In the genomic region with DNA sequence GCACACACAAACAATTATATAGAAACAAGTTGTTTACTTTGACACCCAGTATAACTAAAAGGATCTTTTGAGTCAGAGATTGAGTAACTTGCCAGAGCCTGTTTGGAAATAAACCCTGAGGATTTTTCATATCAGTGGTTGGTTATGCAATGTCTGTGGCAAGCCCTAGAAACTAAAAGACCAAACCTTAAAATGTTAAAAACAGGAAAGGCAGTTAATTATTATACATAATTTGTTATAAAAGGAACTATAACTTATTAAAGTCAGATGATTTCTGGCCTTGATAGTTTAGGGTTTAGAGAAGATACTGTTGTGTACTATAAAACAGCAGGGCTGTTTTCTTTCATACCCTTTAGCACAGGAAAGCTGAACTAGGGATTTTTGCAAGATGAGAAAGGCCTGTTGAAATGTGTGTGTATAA, we compare ENCODE assay signal across 11 cellular contexts. TPM values are rescaled to one million over a fixed set of nuclear protein-coding genes. Genes with fewer than 3 reads are reported as not detected.
DNase-seq lines count a peak whose midpoint lies in the region; ATAC-seq and TF ChIP-seq lines count a peak whose summit lies in the region.
"Had no signal": no experiment of that assay in that cellular context is flagged by ENCODE, and none has a peak within 500 bp of the region (broad histone marks: within the 10 kb centered on the region; RNA-seq: fewer than 3 reads in every experiment).

No MANE protein-coding gene starts in this region.

- TF ChIP-seq CTCF in RWPE2 (IDR thresholded peaks at IDR 0.05; ENCODE audit: poor library complexity, severe bottlenecking), result no peak

- no peak overlapping the region for H3K4ac ChIP-seq in trophoblast cell (ENCODE audit: low read depth, low read length)

- ATAC-seq in RWPE2 (ENCODE audit: low read depth) (peak; percentile 81), HG03378 (IDR thresholded peaks at IDR 0.05; ENCODE audit: unreplicated experiment) (no peak)
- ATAC-seq: stimulated activated effector memory CD8-positive, alpha-beta T cell treated with anti-CD3 and anti-CD28 coated beads, Interleukin-12 subunit alpha, Interleukin-12 subunit beta, amount 100 ng/mL, for 72 hours had no signal

- H3K4me3 ChIP-seq in RWPE2 (ENCODE audit: severe bottlenecking) (no peak overlapping the region), trophoblast cell (ENCODE audit: low read depth, low read length) (no peak overlapping the region), Karpas-422 (ENCODE audit: low read length) (no peak overlapping the region)

- no peak overlapping the region for H4K91ac ChIP-seq in trophoblast cell (ENCODE audit: low read depth, low read length)

- no peak overlapping the region for H3K14ac ChIP-seq in trophoblast cell (ENCODE audit: low read length)

- H2AFZ ChIP-seq in trophoblast cell (ENCODE audit: insufficient read depth, low read length, poor library complexity) (no peak overlapping the region), Karpas-422 (ENCODE audit: low read length) (no peak overlapping the region)

- no peak overlapping the region for H3K9ac ChIP-seq in trophoblast cell (ENCODE audit: low read length)
- H3K9ac ChIP-seq in Karpas-422 (ENCODE audit: low read length), result no peak overlapping the region

- H4K12ac ChIP-seq in trophoblast cell (ENCODE audit: low read depth, low read length), result no peak overlapping the region

- no peaks in the 10 kb centered on the region for H3K9me2 ChIP-seq in Karpas-422 (replicated peaks; ENCODE audit: insufficient read depth, low read length)

- H3K23ac ChIP-seq in trophoblast cell (ENCODE audit: low read length), result no peak overlapping the region

- DNase-seq in EH (ENCODE audit: low read depth) (peak; percentile 75), RWPE2 (ENCODE audit: low spot score) (no peak), fibroblast of gingiva (ENCODE audit: low read depth) (peak; percentile 86), trophoblast cell (peak; percentile 47 to 83), Karpas-422 (no peak), NCI-H1092 (lab: John Stamatoyannopoulos, UW) (no peak), NCI-H510A (lab: John Stamatoyannopoulos, UW) (no peak)
- DNase-seq: cortex of kidney, naive B cell had no signal

- H3K9me3 ChIP-seq in RWPE2 (ENCODE audit: severe bottlenecking), result no peaks in the 10 kb centered on the region
- H3K9me3 ChIP-seq in trophoblast cell (ENCODE audit: insufficient read depth, low read depth, low read length), result no peaks in the 10 kb centered on the region
- no peaks in the 10 kb centered on the region for H3K9me3 ChIP-seq in Karpas-422 (ENCODE audit: low read length)

- no peaks in the 10 kb centered on the region for H3K79me2 ChIP-seq in trophoblast cell (ENCODE audit: control insufficient read depth, insufficient read depth, low read length, poor library complexity)
- H3K79me2 ChIP-seq in Karpas-422 (ENCODE audit: low read length), result peaks cover 10% of the 10 kb centered on the region; the same call in 1 of the 2 replicates

- H2BK120ac ChIP-seq in trophoblast cell (ENCODE audit: insufficient read depth, low read length, poor library complexity), result no peak overlapping the region

- H2BK12ac ChIP-seq in trophoblast cell (ENCODE audit: low read length), result no peak overlapping the region

- no peak overlapping the region for H4K8ac ChIP-seq in trophoblast cell (ENCODE audit: low read depth, low read length)

- H3K36me3 ChIP-seq in RWPE2 (ENCODE audit: low read depth) (peaks cover 66% of the 10 kb centered on the region), trophoblast cell (ENCODE audit: control insufficient read depth in 1 of 2, insufficient read depth in 2 of 2, low read length in 2 of 2) (peaks cover 8 to 10% of the 10 kb centered on the region in 2 experiments), Karpas-422 (ENCODE audit: insufficient read depth, low read length) (peaks cover 32% of the 10 kb centered on the region)

- no peak overlapping the region for H3K18ac ChIP-seq in trophoblast cell (ENCODE audit: low read length)

- H3K27me3 ChIP-seq in RWPE2 (ENCODE audit: insufficient read depth, poor library complexity, severe bottlenecking), result no peaks in the 10 kb centered on the region
- no peaks in the 10 kb centered on the region for H3K27me3 ChIP-seq in trophoblast cell (ENCODE audit: insufficient read depth, low read length)
- no peaks in the 10 kb centered on the region for H3K27me3 ChIP-seq in Karpas-422 (ENCODE audit: low read length)

- no peak overlapping the region for H2BK5ac ChIP-seq in trophoblast cell (ENCODE audit: low read depth, low read length, poor library complexity)

- H3K27ac ChIP-seq in RWPE2 (ENCODE audit: poor library complexity, severe bottlenecking), result peak overlapping the region; percentile 17
- no peak overlapping the region for H3K27ac ChIP-seq in trophoblast cell (ENCODE audit: low read depth, low read length)
- H3K27ac ChIP-seq in Karpas-422 (ENCODE audit: low read length), result no peak overlapping the region

- H3K4me2 ChIP-seq in trophoblast cell (ENCODE audit: low read length) (no peak overlapping the region), Karpas-422 (ENCODE audit: low read depth, low read length, poor library complexity, severe bottlenecking) (no peak overlapping the region)

- no peaks in the 10 kb centered on the region for H3K79me1 ChIP-seq in trophoblast cell (ENCODE audit: low read length)

- H3K4me1 ChIP-seq in RWPE2 (ENCODE audit: insufficient read depth, poor library complexity, severe bottlenecking) (peaks cover 10% of the 10 kb centered on the region), trophoblast cell (ENCODE audit: control insufficient read depth in 1 of 2, insufficient read depth in 2 of 2, low read length in 2 of 2) (no peaks in the 10 kb centered on the region), Karpas-422 (ENCODE audit: low read length) (peaks cover 17% of the 10 kb centered on the region)

- no peak overlapping the region for H2AK5ac ChIP-seq in trophoblast cell (ENCODE audit: low read length)

- H4K20me1 ChIP-seq in Karpas-422 (ENCODE audit: insufficient read depth, low read depth, low read length), result no peaks in the 10 kb centered on the region

RNA-seq across cellular contexts. Expression of a gene that starts 44.1 kb away (rescaled TPM):
- polyA plus RNA-seq in trophoblast cell (2013), result 49.1 and 51.7 TPM in 2 replicates
- total RNA-seq in Karpas-422 (2014; rRNA removed; shearing (Covaris generic); ENCODE audit: low replicate concordance), result 39.0 and 57.8 TPM in 2 replicates

RNA-seq across cellular contexts. Expression of a gene that starts 56.9 kb away (rescaled TPM):
- polyA plus RNA-seq in trophoblast cell (2013), result 0.25 and 0.26 TPM in 2 replicates
- 12.9 and 18.0 TPM in 2 replicates for total RNA-seq in Karpas-422 (2014; rRNA removed; shearing (Covaris generic); ENCODE audit: low replicate concordance)

Comparison
In these comparisons a context has a peak if more than half of its experiments do, and no peak if none do; other contexts are left out.
1. DNase-seq: peak in EH (single experiment), fibroblast of gingiva (single experiment) and trophoblast cell (2 of 2); none in RWPE2 (single experiment), Karpas-422 (single experiment), NCI-H1092 (single experiment) and NCI-H510A (single experiment).